In the genomic region with DNA sequence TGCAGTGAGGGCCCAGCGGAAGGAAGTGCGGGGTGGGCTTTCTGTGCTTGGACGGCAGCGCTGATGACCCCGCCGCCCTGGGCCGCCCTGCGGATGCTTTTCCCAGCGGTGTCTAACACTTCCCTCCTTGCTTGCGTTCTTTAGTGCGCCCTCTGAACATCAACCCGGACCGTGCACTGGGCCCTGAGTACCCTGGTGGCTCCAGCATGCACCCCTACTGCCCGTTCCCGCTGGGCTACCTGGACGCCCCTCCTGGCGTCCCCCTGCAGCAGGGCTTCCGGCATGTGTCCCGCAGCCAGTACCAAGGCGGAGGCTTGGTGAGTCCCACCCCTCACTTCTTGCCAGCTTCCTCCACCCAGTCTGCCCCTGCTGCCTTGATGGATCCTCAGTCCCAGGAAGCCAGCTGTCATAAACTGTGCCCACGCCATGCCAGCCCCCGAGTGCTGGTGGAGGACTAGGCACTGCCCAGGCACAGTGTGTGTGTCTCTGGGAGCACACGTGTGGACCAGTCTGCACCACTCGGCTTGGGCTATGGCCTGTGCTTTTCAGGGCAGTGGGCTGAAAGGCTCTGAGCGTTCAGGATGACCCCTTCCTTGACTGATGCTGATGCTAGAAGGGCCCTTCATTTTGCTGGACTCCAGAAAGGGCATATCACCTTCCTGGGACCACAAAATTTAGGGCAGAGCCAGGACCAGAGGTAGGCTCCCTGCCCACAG, we compare ENCODE assay signal across 1 cellular context.
TF ChIP-seq lines count a peak whose summit lies in the region.

No MANE protein-coding gene starts in this region.

TF ChIP-seq in H1, 55 proteins besides CTCF, POLR2A, EP300 and RAD21:
- TF ChIP-seq TAF1 (IDR thresholded peaks at IDR 0.05; ENCODE audit: low read depth, low read length) (no peak), MAFK (IDR thresholded peaks at IDR 0.05; ENCODE audit: low read depth, low read length) (no peak), HDAC2 (IDR thresholded peaks at IDR 0.05; ENCODE audit: borderline replicate concordance in 1 of 2, low read depth in 2 of 2, low read length in 2 of 2) (no peak), SP2 (IDR thresholded peaks at IDR 0.05; ENCODE audit: low read length) (no peak), HDAC6 (IDR thresholded peaks at IDR 0.05; ENCODE audit: low read depth, low read length) (no peak), EGR1 (IDR thresholded peaks at IDR 0.05; ENCODE audit: borderline replicate concordance, low read depth, low read length) (no peak), RFX5 (IDR thresholded peaks at IDR 0.05; ENCODE audit: borderline replicate concordance, low read depth, low read length) (no peak), RXRA (IDR thresholded peaks at IDR 0.05; ENCODE audit: insufficient read depth, low read depth, low read length) (no peak), GABPA (IDR thresholded peaks at IDR 0.05; ENCODE audit: borderline replicate concordance, insufficient read depth, low read length) (no peak), GTF2F1 (IDR thresholded peaks at IDR 0.05; ENCODE audit: borderline replicate concordance, low read depth, low read length) (no peak), CEBPB (IDR thresholded peaks at IDR 0.05; ENCODE audit: low read depth, low read length) (no peak), SP4 (IDR thresholded peaks at IDR 0.05; ENCODE audit: low read length) (no peak), SRF (IDR thresholded peaks at IDR 0.05; ENCODE audit: low read depth, low read length) (no peak), CTBP2 (IDR thresholded peaks at IDR 0.05; ENCODE audit: borderline replicate concordance, insufficient read depth, insufficient read length, low read length) (no peak)
- TF ChIP-seq, protein P1, sequence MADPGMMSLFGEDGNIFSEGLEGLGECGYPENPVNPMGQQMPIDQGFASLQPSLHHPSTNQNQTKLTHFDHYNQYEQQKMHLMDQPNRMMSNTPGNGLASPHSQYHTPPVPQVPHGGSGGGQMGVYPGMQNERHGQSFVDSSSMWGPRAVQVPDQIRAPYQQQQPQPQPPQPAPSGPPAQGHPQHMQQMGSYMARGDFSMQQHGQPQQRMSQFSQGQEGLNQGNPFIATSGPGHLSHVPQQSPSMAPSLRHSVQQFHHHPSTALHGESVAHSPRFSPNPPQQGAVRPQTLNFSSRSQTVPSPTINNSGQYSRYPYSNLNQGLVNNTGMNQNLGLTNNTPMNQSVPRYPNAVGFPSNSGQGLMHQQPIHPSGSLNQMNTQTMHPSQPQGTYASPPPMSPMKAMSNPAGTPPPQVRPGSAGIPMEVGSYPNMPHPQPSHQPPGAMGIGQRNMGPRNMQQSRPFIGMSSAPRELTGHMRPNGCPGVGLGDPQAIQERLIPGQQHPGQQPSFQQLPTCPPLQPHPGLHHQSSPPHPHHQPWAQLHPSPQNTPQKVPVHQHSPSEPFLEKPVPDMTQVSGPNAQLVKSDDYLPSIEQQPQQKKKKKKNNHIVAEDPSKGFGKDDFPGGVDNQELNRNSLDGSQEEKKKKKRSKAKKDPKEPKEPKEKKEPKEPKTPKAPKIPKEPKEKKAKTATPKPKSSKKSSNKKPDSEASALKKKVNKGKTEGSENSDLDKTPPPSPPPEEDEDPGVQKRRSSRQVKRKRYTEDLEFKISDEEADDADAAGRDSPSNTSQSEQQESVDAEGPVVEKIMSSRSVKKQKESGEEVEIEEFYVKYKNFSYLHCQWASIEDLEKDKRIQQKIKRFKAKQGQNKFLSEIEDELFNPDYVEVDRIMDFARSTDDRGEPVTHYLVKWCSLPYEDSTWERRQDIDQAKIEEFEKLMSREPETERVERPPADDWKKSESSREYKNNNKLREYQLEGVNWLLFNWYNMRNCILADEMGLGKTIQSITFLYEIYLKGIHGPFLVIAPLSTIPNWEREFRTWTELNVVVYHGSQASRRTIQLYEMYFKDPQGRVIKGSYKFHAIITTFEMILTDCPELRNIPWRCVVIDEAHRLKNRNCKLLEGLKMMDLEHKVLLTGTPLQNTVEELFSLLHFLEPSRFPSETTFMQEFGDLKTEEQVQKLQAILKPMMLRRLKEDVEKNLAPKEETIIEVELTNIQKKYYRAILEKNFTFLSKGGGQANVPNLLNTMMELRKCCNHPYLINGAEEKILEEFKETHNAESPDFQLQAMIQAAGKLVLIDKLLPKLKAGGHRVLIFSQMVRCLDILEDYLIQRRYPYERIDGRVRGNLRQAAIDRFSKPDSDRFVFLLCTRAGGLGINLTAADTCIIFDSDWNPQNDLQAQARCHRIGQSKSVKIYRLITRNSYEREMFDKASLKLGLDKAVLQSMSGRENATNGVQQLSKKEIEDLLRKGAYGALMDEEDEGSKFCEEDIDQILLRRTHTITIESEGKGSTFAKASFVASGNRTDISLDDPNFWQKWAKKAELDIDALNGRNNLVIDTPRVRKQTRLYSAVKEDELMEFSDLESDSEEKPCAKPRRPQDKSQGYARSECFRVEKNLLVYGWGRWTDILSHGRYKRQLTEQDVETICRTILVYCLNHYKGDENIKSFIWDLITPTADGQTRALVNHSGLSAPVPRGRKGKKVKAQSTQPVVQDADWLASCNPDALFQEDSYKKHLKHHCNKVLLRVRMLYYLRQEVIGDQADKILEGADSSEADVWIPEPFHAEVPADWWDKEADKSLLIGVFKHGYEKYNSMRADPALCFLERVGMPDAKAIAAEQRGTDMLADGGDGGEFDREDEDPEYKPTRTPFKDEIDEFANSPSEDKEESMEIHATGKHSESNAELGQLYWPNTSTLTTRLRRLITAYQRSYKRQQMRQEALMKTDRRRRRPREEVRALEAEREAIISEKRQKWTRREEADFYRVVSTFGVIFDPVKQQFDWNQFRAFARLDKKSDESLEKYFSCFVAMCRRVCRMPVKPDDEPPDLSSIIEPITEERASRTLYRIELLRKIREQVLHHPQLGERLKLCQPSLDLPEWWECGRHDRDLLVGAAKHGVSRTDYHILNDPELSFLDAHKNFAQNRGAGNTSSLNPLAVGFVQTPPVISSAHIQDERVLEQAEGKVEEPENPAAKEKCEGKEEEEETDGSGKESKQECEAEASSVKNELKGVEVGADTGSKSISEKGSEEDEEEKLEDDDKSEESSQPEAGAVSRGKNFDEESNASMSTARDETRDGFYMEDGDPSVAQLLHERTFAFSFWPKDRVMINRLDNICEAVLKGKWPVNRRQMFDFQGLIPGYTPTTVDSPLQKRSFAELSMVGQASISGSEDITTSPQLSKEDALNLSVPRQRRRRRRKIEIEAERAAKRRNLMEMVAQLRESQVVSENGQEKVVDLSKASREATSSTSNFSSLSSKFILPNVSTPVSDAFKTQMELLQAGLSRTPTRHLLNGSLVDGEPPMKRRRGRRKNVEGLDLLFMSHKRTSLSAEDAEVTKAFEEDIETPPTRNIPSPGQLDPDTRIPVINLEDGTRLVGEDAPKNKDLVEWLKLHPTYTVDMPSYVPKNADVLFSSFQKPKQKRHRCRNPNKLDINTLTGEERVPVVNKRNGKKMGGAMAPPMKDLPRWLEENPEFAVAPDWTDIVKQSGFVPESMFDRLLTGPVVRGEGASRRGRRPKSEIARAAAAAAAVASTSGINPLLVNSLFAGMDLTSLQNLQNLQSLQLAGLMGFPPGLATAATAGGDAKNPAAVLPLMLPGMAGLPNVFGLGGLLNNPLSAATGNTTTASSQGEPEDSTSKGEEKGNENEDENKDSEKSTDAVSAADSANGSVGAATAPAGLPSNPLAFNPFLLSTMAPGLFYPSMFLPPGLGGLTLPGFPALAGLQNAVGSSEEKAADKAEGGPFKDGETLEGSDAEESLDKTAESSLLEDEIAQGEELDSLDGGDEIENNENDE (IDR thresholded peaks at IDR 0.05; ENCODE audit: insufficient replicate concordance, low read length) = no peak
